Comparison of ENCODE assay signal across 22 cellular contexts in the genomic region with DNA sequence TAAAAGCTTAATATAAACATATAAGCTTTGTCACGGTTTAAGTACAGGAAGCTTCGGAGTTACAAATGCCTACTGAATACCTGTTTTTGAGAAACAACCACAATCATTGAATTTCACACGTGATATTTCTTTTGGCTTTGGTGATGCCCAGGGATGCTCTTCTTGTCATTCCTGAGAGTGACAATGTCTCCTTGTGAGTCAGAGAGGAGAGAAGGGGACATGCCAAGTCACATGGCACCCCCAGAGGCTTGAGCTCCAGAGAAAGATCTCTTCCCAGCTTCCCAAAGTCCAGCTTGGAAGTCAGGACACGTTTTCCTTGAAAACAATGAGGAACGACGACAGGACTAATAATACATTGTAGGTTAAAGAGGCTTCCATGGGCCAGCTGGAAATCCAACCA.
"Had no signal": no experiment of that assay in that cellular context is flagged by ENCODE, and none has a peak within 500 bp of the region (broad histone marks: within the 10 kb centered on the region; RNA-seq: fewer than 3 reads in every experiment).

No MANE protein-coding gene starts in this region.

- H3K27ac ChIP-seq: left lung, lower lobe of right lung, ovary, skin epidermis, spleen, tibial nerve, uterus had no signal

- H3K4me3 ChIP-seq: left lung, lower lobe of right lung, mucosa of descending colon, ovary, skin epidermis, spleen, tibial nerve, uterus had no signal

- H3K4me1 ChIP-seq: uterus had no signal

- ATAC-seq: left colon; mucosa of descending colon; naive thymus-derived CD4-positive, alpha-beta T cell; natural killer cell treated with Interleukin-12 subunit alpha and Interleukin-12 subunit beta and Interleukin-15 and Interleukin-18, amount 100 ng/mL, for 72 hours; right cardiac atrium; sciatic nerve; stimulated activated effector memory CD8-positive, alpha-beta T cell treated with anti-CD3 and anti-CD28 coated beads, Interleukin-12 subunit alpha, Interleukin-12 subunit beta, amount 100 ng/mL, for 72 hours; stimulated activated naive CD8-positive, alpha-beta T cell treated with anti-CD3 and anti-CD28 coated beads, Interleukin-15, amount 100 ng/mL, for 72 hours had no signal

- FAIRE-seq: islet of Langerhans, kidney had no signal

- H3K9me3 ChIP-seq: left lung, lower lobe of right lung, mucosa of descending colon, ovary, tibial nerve, uterus had no signal

- DNase-seq: immature natural killer cell; kidney; left colon; left lung; lower lobe of right lung; midbrain; mucosa of descending colon; naive thymus-derived CD4-positive, alpha-beta T cell; ovary; retina; right cardiac atrium; spleen; stimulated activated CD4-positive, alpha-beta T cell treated with anti-CD3 and anti-CD28 coated beads, Interleukin-4, amount 100 ng/mL, for 24 hours; stimulated activated naive CD4-positive, alpha-beta T cell treated with Interleukin-2 at 50 U/mL for 16 hours; stimulated activated naive CD8-positive, alpha-beta T cell treated with anti-CD3 and anti-CD28 coated beads, Interleukin-15, amount 100 ng/mL, for 72 hours; uterus had no signal

- H3K27me3 ChIP-seq: left lung, ovary, spleen, tibial nerve, uterus had no signal

- H3K36me3 ChIP-seq: left lung, lower lobe of right lung, ovary, spleen, uterus had no signal
